8 cellular contexts compared by ENCODE assay signal in the genomic region with DNA sequence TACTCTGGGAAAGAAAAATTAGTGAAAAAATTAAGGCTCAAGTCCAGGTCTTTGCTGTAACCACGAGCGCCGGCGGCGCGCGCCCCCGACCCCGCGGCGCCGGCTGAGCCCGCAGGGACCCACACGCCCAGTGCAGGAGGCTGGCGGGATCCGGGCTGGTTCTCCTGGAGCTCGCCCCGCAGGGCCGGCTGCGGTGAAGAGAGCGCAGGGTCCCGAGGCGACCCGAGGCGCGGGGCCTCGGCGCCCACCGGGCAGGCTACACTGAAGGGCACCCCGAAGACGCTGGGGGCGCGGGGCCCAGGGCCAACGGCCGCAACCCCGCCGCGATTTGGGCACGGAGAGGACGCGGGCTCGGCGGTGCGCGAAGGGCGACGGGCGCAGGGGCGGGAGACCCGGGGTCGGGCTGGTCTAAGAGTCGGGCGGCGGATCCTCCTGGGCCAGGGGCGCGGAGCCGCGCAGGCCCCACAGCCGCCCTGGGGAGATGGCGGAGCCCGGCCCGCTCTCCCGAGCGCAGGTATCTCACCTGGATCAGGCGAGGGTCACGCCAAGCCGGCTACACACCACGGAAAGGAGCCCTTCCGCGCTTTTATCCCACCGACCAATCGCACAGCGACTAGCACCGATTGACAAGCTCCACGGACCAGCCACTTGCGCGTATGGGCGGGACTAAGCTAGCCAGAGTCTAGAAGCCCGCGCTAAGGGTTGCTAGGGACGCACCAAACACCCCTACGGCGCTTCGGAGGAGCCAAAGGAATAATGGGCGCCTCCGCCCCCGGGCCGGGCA. TPM values are rescaled to one million over a fixed set of nuclear protein-coding genes. Genes with fewer than 3 reads are reported as not detected.
DNase-seq lines count a peak whose midpoint lies in the region; ATAC-seq and TF ChIP-seq lines count a peak whose summit lies in the region.

A gene (minus strand): TSS at position 582 of the 784 bp plus-strand sequence. CDS start 6,440 bp downstream, outside the sequence.

- H4K20me1 ChIP-seq in SK-N-SH (ENCODE audit: insufficient read depth), result no peaks in the 10 kb centered on the region

- peak within 1 kb of the TSS; percentile 92 for H3K4me3 ChIP-seq in GM08714 (ENCODE audit: low read length)
- H3K4me3 ChIP-seq in SK-N-SH (ENCODE audit: low read depth in 2 of 2, low read length in 1 of 2), result peak within 1 kb of the TSS; percentile 81 to 94

- no peaks in the 10 kb centered on the region for H3K9me3 ChIP-seq in SK-N-SH

- no peaks in the 10 kb centered on the region for H3K9me2 ChIP-seq in SK-N-SH

- 0% methylated on average over 16 of the region's 88 CpGs for WGBS in SK-N-SH (ENCODE audit: low lambda C conversion rate)

- H2AFZ ChIP-seq in SK-N-SH (ENCODE audit: low read depth), result peak within 1 kb of the TSS; percentile 98

- H3K9ac ChIP-seq in SK-N-SH, result peak within 1 kb of the TSS; percentile 66

- no peaks in the 10 kb centered on the region for H3K27me3 ChIP-seq in SK-N-SH (ENCODE audit: insufficient read depth)

- peaks cover 17% of the 10 kb centered on the region for H3K36me3 Mint-ChIP-seq in activated naive CD4-positive, alpha-beta T cell treated with anti-CD3 and anti-CD28 coated beads, Interleukin-2, amount 10 ng/mL, durations not matched to agents 7 days and 5 days

- H3K27me3 Mint-ChIP-seq in activated naive CD4-positive, alpha-beta T cell treated with anti-CD3 and anti-CD28 coated beads, Interleukin-2, amount 10 ng/mL, durations not matched to agents 7 days and 5 days, result no peaks in the 10 kb centered on the region

- no peaks in the 10 kb centered on the region for H3K9me3 Mint-ChIP-seq in activated naive CD4-positive, alpha-beta T cell treated with anti-CD3 and anti-CD28 coated beads, Interleukin-2, amount 10 ng/mL, durations not matched to agents 7 days and 5 days

- CTCF ChIA-PET in SK-N-SH (lab: Yijun Ruan, JAX), result interaction anchor here (0.9 to 2.4 kb wide), 5 partner anchors 16 to 235 kb away, joined by 3 to 10 read pairs (median 3); no protein-coding TSS in a partner anchor
- CTCF ChIA-PET in activated naive CD4-positive, alpha-beta T cell treated with anti-CD3 and anti-CD28 coated beads, Interleukin-2, amount 10 ng/mL, durations not matched to agents 7 days and 5 days (lab: Charles Lee), result interaction anchor here (0.9 kb wide), 1 partner anchor 166 kb away, joined by 3 read pairs; a partner anchor contains a TSS

- peaks cover 45% of the 10 kb centered on the region for H3K4me1 Mint-ChIP-seq in activated naive CD4-positive, alpha-beta T cell treated with anti-CD3 and anti-CD28 coated beads, Interleukin-2, amount 10 ng/mL, durations not matched to agents 7 days and 5 days

- peaks cover 6 to 18% of the 10 kb centered on the region in 2 experiments; a peak in 3 of 4 replicates for H3K4me1 ChIP-seq in SK-N-SH (ENCODE audit: control insufficient read depth in 1 of 2, insufficient read depth in 2 of 2, low read depth in 1 of 2, low read length in 1 of 2)

- H3F3A ChIP-seq in SK-N-SH (replicated peaks; ENCODE audit: insufficient read depth), result peaks cover 5% of the 10 kb centered on the region

- POLR2A ChIA-PET in SK-N-SH (lab: Yijun Ruan, JAX), result no interaction called here

- peak within 1 kb of the TSS; percentile 97 for H3K27ac Mint-ChIP-seq in activated naive CD4-positive, alpha-beta T cell treated with anti-CD3 and anti-CD28 coated beads, Interleukin-2, amount 10 ng/mL, durations not matched to agents 7 days and 5 days

- DNase-seq in NCI-H1092 (lab: John Stamatoyannopoulos, UW) (peak; percentile 95), SK-N-SH (peak; percentile 94), glomerular endothelial cell (ENCODE audit: extremely low read depth, low read depth, low spot score) (peak; percentile 63), occipital lobe (lab: John Stamatoyannopoulos, UW) (peak; percentile 93)
- DNase-seq in activated naive CD4-positive, alpha-beta T cell treated with anti-CD3 and anti-CD28 coated beads, Interleukin-2, amount 10 ng/mL, durations not matched to agents 7 days and 5 days, result peak; percentile 98

- H3K27ac ChIP-seq in SK-N-SH (ENCODE audit: low read depth in 2 of 2, low read length in 1 of 2), result peak within 1 kb of the TSS; percentile 14 to 23; a peak in 2 of 4 replicates
- H3K27ac ChIP-seq in temporal lobe (ENCODE audit: low read depth, low read length), result no peak within 1 kb of the TSS

- H3K4me3 Mint-ChIP-seq in activated naive CD4-positive, alpha-beta T cell treated with anti-CD3 and anti-CD28 coated beads, Interleukin-2, amount 10 ng/mL, durations not matched to agents 7 days and 5 days, result peak within 1 kb of the TSS; percentile 98

- peak within 1 kb of the TSS; percentile 97 for H3K4me2 ChIP-seq in SK-N-SH

- peaks cover 29% of the 10 kb centered on the region for H3K79me2 ChIP-seq in SK-N-SH (ENCODE audit: insufficient read depth)

- ATAC-seq in HG02588 (IDR thresholded peaks at IDR 0.05; ENCODE audit: unreplicated experiment), result peak; percentile 64

- TF ChIP-seq CTCF in SK-N-SH (IDR thresholded peaks at IDR 0.05), result no peak

- TF ChIP-seq RAD21 in SK-N-SH (IDR thresholded peaks at IDR 0.05; ENCODE audit: low read length), result no peak

- no peaks in the 10 kb centered on the region for H3K36me3 ChIP-seq in SK-N-SH (replicated peaks in 1 of 2; ENCODE audit: control insufficient read depth in 1 of 2, insufficient read depth in 2 of 2, low read length in 1 of 2)

- TF ChIP-seq EP300 in SK-N-SH (IDR thresholded peaks at IDR 0.05; ENCODE audit: borderline replicate concordance in 1 of 2, low read depth in 1 of 2, low read length in 1 of 2), result no peak

TF ChIP-seq in SK-N-SH, 30 proteins besides CTCF, POLR2A, EP300 and RAD21 (continues in another document):
- TF ChIP-seq FOSL2 (IDR thresholded peaks at IDR 0.05; ENCODE audit: borderline replicate concordance, low read depth) (no peak), MXI1 (IDR thresholded peaks at IDR 0.05; ENCODE audit: low read depth, low read length) (peak; percentile 67; the same call in 1 of the 2 replicates), YY1 (IDR thresholded peaks at IDR 0.05; ENCODE audit: low read depth) (no peak), POLR2AphosphoS5 (IDR thresholded peaks at IDR 0.05; ENCODE audit: low read depth, low read length) (no peak), NFIC (IDR thresholded peaks at IDR 0.05; ENCODE audit: borderline replicate concordance) (no peak), TCF12 (IDR thresholded peaks at IDR 0.05) (no peak), FOXM1 (IDR thresholded peaks at IDR 0.05; ENCODE audit: low read depth) (no peak), RXRA (IDR thresholded peaks at IDR 0.05; ENCODE audit: borderline replicate concordance, low read depth) (no peak), ELF1 (IDR thresholded peaks at IDR 0.05) (no peak; the same call in 1 of the 2 replicates), FOXJ3 (CRISPR knock-in tag; IDR thresholded peaks at IDR 0.05) (no peak)
- TF ChIP-seq, protein P1, sequence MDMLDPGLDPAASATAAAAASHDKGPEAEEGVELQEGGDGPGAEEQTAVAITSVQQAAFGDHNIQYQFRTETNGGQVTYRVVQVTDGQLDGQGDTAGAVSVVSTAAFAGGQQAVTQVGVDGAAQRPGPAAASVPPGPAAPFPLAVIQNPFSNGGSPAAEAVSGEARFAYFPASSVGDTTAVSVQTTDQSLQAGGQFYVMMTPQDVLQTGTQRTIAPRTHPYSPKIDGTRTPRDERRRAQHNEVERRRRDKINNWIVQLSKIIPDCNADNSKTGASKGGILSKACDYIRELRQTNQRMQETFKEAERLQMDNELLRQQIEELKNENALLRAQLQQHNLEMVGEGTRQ (IDR thresholded peaks at IDR 0.05; ENCODE audit: borderline replicate concordance, low read depth, low read length), result no peak
- TF ChIP-seq, protein P2, sequence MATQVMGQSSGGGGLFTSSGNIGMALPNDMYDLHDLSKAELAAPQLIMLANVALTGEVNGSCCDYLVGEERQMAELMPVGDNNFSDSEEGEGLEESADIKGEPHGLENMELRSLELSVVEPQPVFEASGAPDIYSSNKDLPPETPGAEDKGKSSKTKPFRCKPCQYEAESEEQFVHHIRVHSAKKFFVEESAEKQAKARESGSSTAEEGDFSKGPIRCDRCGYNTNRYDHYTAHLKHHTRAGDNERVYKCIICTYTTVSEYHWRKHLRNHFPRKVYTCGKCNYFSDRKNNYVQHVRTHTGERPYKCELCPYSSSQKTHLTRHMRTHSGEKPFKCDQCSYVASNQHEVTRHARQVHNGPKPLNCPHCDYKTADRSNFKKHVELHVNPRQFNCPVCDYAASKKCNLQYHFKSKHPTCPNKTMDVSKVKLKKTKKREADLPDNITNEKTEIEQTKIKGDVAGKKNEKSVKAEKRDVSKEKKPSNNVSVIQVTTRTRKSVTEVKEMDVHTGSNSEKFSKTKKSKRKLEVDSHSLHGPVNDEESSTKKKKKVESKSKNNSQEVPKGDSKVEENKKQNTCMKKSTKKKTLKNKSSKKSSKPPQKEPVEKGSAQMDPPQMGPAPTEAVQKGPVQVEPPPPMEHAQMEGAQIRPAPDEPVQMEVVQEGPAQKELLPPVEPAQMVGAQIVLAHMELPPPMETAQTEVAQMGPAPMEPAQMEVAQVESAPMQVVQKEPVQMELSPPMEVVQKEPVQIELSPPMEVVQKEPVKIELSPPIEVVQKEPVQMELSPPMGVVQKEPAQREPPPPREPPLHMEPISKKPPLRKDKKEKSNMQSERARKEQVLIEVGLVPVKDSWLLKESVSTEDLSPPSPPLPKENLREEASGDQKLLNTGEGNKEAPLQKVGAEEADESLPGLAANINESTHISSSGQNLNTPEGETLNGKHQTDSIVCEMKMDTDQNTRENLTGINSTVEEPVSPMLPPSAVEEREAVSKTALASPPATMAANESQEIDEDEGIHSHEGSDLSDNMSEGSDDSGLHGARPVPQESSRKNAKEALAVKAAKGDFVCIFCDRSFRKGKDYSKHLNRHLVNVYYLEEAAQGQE (IDR thresholded peaks at IDR 0.05; ENCODE audit: low read depth, low read length), result no peak
- TF ChIP-seq, protein P3, sequence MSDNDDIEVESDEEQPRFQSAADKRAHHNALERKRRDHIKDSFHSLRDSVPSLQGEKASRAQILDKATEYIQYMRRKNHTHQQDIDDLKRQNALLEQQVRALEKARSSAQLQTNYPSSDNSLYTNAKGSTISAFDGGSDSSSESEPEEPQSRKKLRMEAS (IDR thresholded peaks at IDR 0.05; ENCODE audit: low read depth), result no peak; the same call in 1 of the 2 replicates

RNA-seq across cellular contexts. Expression of the gene that starts here (rescaled TPM):
- polyA plus RNA-seq in SK-N-SH (2012; rRNA removed), result 6.3 and 6.6 TPM in 2 replicates
- 1.9 and 3.0 TPM in 2 replicates for polyA plus RNA-seq in SK-N-SH (2012; cell fraction: cytosol; rRNA removed)
- 31.5 and 31.7 TPM in 2 replicates for polyA plus RNA-seq in SK-N-SH (2012; cell fraction: nucleus; rRNA removed)
- total RNA-seq in glomerular endothelial cell, result 3.3 and 8.1 TPM in 2 replicates
- total RNA-seq in occipital lobe, result 11.9 TPM
- total RNA-seq in temporal lobe, result 13.8 TPM
